In the genomic region with DNA sequence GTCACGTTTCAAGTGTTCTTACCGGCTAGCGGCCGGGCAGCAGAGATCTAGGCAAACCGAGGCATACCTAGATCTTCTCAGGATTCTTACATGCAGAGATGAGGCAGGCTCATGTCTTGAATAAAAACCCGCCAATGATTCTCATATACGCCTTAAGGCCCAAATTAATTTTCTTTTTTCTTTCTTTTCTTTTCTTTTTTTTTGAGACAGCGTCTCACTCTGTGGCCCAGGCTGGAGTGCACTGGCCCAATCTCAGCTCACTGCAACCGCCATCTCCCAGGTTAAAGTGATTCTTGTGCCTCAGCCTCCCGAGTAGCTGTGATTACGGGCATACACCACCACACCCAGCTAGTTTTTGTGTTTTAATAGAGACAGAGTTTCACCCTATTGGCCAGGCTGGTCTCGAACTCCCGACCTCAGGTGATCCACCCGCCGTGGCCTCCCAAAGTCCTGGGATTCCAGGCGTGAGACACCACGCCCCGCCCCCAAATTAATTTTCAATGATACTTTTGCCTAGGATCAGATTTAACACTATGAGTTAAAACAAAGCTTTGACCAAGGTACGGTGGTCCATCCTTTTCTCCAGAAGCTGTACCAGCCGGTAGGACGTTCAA, we compare ENCODE assay signal across 8 cellular contexts. TPM values are rescaled to one million over a fixed set of nuclear protein-coding genes. Genes with fewer than 3 reads are reported as not detected.
DNase-seq lines count a peak whose midpoint lies in the region; ATAC-seq and TF ChIP-seq lines count a peak whose summit lies in the region.

No MANE protein-coding gene starts in this region.

- peak overlapping the region; percentile 98 for H3K27ac Mint-ChIP-seq in dendritic cell treated with granulocyte-macrophage colony-stimulating factor and Interleukin-4, amounts not matched to agents 40 ng/mL and 50 ng/mL, for 4 days
- peak overlapping the region; percentile 92 to 97 for H3K27ac Mint-ChIP-seq in natural killer cell

- intact Hi-C loops in dendritic cell treated with granulocyte-macrophage colony-stimulating factor and Interleukin-4, amounts not matched to agents 40 ng/mL and 50 ng/mL, for 4 days (cut with micrococcal nuclease), result loop anchor here (5.0 kb wide), 1 partner anchor 136 kb away; a partner anchor contains a TSS
- intact Hi-C loops in natural killer cell (cut with micrococcal nuclease), result no loop called here

- peaks cover 18% of the 10 kb centered on the region for H3K36me3 Mint-ChIP-seq in dendritic cell treated with granulocyte-macrophage colony-stimulating factor and Interleukin-4, amounts not matched to agents 40 ng/mL and 50 ng/mL, for 4 days (ENCODE audit: low read depth)
- peaks cover 6% of the 10 kb centered on the region for H3K36me3 Mint-ChIP-seq in natural killer cell

- ATAC-seq in natural killer cell, result no peak
- no peak for ATAC-seq in HG03457 (IDR thresholded peaks at IDR 0.05; ENCODE audit: unreplicated experiment)
- ATAC-seq in GM19452 (IDR thresholded peaks at IDR 0.05; ENCODE audit: unreplicated experiment), result no peak
- no peak for ATAC-seq in GM18868 (IDR thresholded peaks at IDR 0.05; ENCODE audit: unreplicated experiment)
- no peak for ATAC-seq in HG03139 (IDR thresholded peaks at IDR 0.05; ENCODE audit: unreplicated experiment)

- TF ChIP-seq CTCF in AG10803 (conservative IDR thresholded peaks at IDR 0.05; ENCODE audit: low read length) (no peak), LNCaP clone FGC (IDR thresholded peaks at IDR 0.05; ENCODE audit: control insufficient read depth, extremely low read depth, insufficient read depth) (no peak), natural killer cell (IDR thresholded peaks at IDR 0.05) (no peak)

- peaks cover 4% of the 10 kb centered on the region for H3K27me3 Mint-ChIP-seq in dendritic cell treated with granulocyte-macrophage colony-stimulating factor and Interleukin-4, amounts not matched to agents 40 ng/mL and 50 ng/mL, for 4 days
- H3K27me3 Mint-ChIP-seq in natural killer cell (ENCODE audit: low read depth in 2 of 2), result no peaks in the 10 kb centered on the region

- peaks cover 8% of the 10 kb centered on the region for H3K4me1 Mint-ChIP-seq in dendritic cell treated with granulocyte-macrophage colony-stimulating factor and Interleukin-4, amounts not matched to agents 40 ng/mL and 50 ng/mL, for 4 days (ENCODE audit: low read depth)
- H3K4me1 Mint-ChIP-seq in natural killer cell, result peaks cover 26 to 29% of the 10 kb centered on the region in 2 donors

- peak overlapping the region; percentile 94 for H3K4me3 Mint-ChIP-seq in dendritic cell treated with granulocyte-macrophage colony-stimulating factor and Interleukin-4, amounts not matched to agents 40 ng/mL and 50 ng/mL, for 4 days
- peak overlapping the region; percentile 98 for H3K4me3 Mint-ChIP-seq in natural killer cell

- no peaks in the 10 kb centered on the region for H3K9me3 Mint-ChIP-seq in dendritic cell treated with granulocyte-macrophage colony-stimulating factor and Interleukin-4, amounts not matched to agents 40 ng/mL and 50 ng/mL, for 4 days
- H3K9me3 Mint-ChIP-seq in natural killer cell, result no peaks in the 10 kb centered on the region

- DNase-seq in AG10803 (ENCODE audit: low read depth) (no peak), LNCaP clone FGC (ENCODE audit: low read depth) (no peak), natural killer cell (no peak)

- H3K4me3 ChIP-seq in AG10803 (ENCODE audit: low read length) (peak overlapping the region; percentile 95), LNCaP clone FGC (ENCODE audit: low read depth, low read length) (peak overlapping the region; percentile 77)

RNA-seq across cellular contexts. Expression of a gene that starts 1.5 kb away (rescaled TPM):
- total RNA-seq in natural killer cell, result 1 to 10 TPM; 1.8 to 3.9 (median 3.6) TPM
